10 cellular contexts compared by ENCODE assay signal in the genomic region with DNA sequence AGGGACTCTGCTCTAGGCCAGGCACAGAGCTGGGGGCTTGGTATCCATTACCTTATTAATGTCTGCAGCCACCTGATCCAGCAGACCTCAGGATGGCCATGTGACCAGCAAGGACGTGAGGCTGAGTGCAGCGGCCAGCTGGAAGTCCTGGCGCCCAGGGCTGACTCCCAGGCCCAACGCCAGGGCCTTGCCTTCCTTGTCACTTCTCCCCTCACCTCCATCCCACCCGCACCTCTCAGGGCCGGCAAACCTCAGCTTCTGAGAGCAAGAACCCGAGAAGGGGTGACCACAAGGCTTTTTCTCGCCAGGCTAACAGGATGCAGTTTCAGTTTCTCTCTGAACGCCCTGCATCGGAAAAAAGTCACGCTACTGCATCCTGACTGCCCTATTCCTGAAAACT. TPM values are rescaled to one million over a fixed set of nuclear protein-coding genes. Genes with fewer than 3 reads are reported as not detected.
DNase-seq lines count a peak whose midpoint lies in the region; ATAC-seq and TF ChIP-seq lines count a peak whose summit lies in the region.
"Had no signal": no experiment of that assay in that cellular context is flagged by ENCODE, and none has a peak within 500 bp of the region (broad histone marks: within the 10 kb centered on the region; RNA-seq: fewer than 3 reads in every experiment).

No MANE protein-coding gene starts in this region.

- H3K4me1 ChIP-seq in left ventricle myocardium inferior = peaks cover 52% of the 10 kb centered on the region
- peaks cover 8 to 45% (median 31%) of the 10 kb centered on the region in 5 donors for H3K4me1 ChIP-seq in subcutaneous abdominal adipose tissue (ENCODE audit: control insufficient read depth in 5 of 5, insufficient read depth in 5 of 5, low read length in 5 of 5)

- H3K9ac ChIP-seq in subcutaneous abdominal adipose tissue (ENCODE audit: low read length in 5 of 5) = peak overlapping the region in 3 of 5 donors; percentile 42 to 66 (median 50)

- POLR2A ChIA-PET in activated CD4-positive, alpha-beta memory T cell treated with anti-CD3 and anti-CD28 coated beads for 36 hours (lab: Charles Lee) = no interaction called here

- intact Hi-C loops in activated CD4-positive, alpha-beta T cell treated with anti-CD3 and anti-CD28 coated beads, Interleukin-2, amount 10 ng/mL, durations not matched to agents 24 days and 14 days (cut with micrococcal nuclease) = no loop called here
- intact Hi-C loops in activated CD4-positive, alpha-beta memory T cell treated with anti-CD3 and anti-CD28 coated beads for 36 hours (cut with micrococcal nuclease) = no loop called here
- intact Hi-C loops in left ventricle myocardium inferior (cut with micrococcal nuclease) = no loop called here

- no peak for ATAC-seq in HG03196 (IDR thresholded peaks at IDR 0.05; ENCODE audit: unreplicated experiment)

- TF ChIP-seq CTCF in left ventricle myocardium inferior (IDR thresholded peaks at IDR 0.05; ENCODE audit: borderline replicate concordance) = no peak

- peaks cover 17% of the 10 kb centered on the region for H3K4me1 Mint-ChIP-seq in activated CD4-positive, alpha-beta T cell treated with anti-CD3 and anti-CD28 coated beads, Interleukin-2, amount 10 ng/mL, durations not matched to agents 24 days and 14 days
- H3K4me1 Mint-ChIP-seq in activated CD4-positive, alpha-beta memory T cell treated with anti-CD3 and anti-CD28 coated beads for 36 hours (ENCODE audit: low read depth) = peaks cover 31% of the 10 kb centered on the region

- peaks cover 47% of the 10 kb centered on the region for H3K36me3 Mint-ChIP-seq in activated CD4-positive, alpha-beta T cell treated with anti-CD3 and anti-CD28 coated beads, Interleukin-2, amount 10 ng/mL, durations not matched to agents 24 days and 14 days (ENCODE audit: low read depth)
- H3K36me3 Mint-ChIP-seq in activated CD4-positive, alpha-beta memory T cell treated with anti-CD3 and anti-CD28 coated beads for 36 hours = peaks cover 24% of the 10 kb centered on the region

- peaks cover 68% of the 10 kb centered on the region for H3K36me3 ChIP-seq in left ventricle myocardium inferior
- H3K36me3 ChIP-seq in subcutaneous abdominal adipose tissue (ENCODE audit: control insufficient read depth in 5 of 5, insufficient read depth in 5 of 5, low read length in 5 of 5) = peaks cover 0 to 83% (median 64%) of the 10 kb centered on the region in 5 donors

- H3K27ac Mint-ChIP-seq in activated CD4-positive, alpha-beta T cell treated with anti-CD3 and anti-CD28 coated beads, Interleukin-2, amount 10 ng/mL, durations not matched to agents 24 days and 14 days = peak overlapping the region; percentile 80
- H3K27ac Mint-ChIP-seq in activated CD4-positive, alpha-beta memory T cell treated with anti-CD3 and anti-CD28 coated beads for 36 hours = peak overlapping the region; percentile 88

- CTCF ChIA-PET in activated CD4-positive, alpha-beta memory T cell treated with anti-CD3 and anti-CD28 coated beads for 36 hours (lab: Charles Lee) = no interaction called here

- no peak for DNase-seq in activated CD4-positive, alpha-beta T cell treated with anti-CD3 and anti-CD28 coated beads, Interleukin-2, amount 10 ng/mL, durations not matched to agents 24 days and 14 days
- DNase-seq in activated CD4-positive, alpha-beta T cell treated with anti-CD3 and anti-CD28 coated beads, Interleukin-2, amount 50 U/mL, for 48 hours = no peak
- DNase-seq in activated CD4-positive, alpha-beta memory T cell treated with anti-CD3 and anti-CD28 coated beads for 36 hours = no peak
- DNase-seq in left ventricle myocardium inferior = no peak
- no peak for DNase-seq in NCI-H2107 treated with DMSO at 0.1 percent for 48 hours (lab: John Stamatoyannopoulos, UW; ENCODE audit: unreplicated experiment)
- no peak for DNase-seq in NCI-H345 (lab: John Stamatoyannopoulos, UW)
- DNase-seq: NCI-H187, T-helper 9 cell had no signal

- no peaks in the 10 kb centered on the region for H3K9me3 Mint-ChIP-seq in activated CD4-positive, alpha-beta T cell treated with anti-CD3 and anti-CD28 coated beads, Interleukin-2, amount 10 ng/mL, durations not matched to agents 24 days and 14 days
- no peaks in the 10 kb centered on the region for H3K9me3 Mint-ChIP-seq in activated CD4-positive, alpha-beta memory T cell treated with anti-CD3 and anti-CD28 coated beads for 36 hours

- H3K4me3 Mint-ChIP-seq in activated CD4-positive, alpha-beta T cell treated with anti-CD3 and anti-CD28 coated beads, Interleukin-2, amount 10 ng/mL, durations not matched to agents 24 days and 14 days = peak overlapping the region; percentile 48
- H3K4me3 Mint-ChIP-seq in activated CD4-positive, alpha-beta memory T cell treated with anti-CD3 and anti-CD28 coated beads for 36 hours = peak overlapping the region; percentile 24

- H3K27me3 Mint-ChIP-seq in activated CD4-positive, alpha-beta T cell treated with anti-CD3 and anti-CD28 coated beads, Interleukin-2, amount 10 ng/mL, durations not matched to agents 24 days and 14 days = no peaks in the 10 kb centered on the region
- H3K27me3 Mint-ChIP-seq in activated CD4-positive, alpha-beta memory T cell treated with anti-CD3 and anti-CD28 coated beads for 36 hours = no peaks in the 10 kb centered on the region

- H3K27ac ChIP-seq in left ventricle myocardium inferior (replicated peaks) (peak overlapping the region; percentile 73), subcutaneous abdominal adipose tissue (ENCODE audit: low read depth, low read length) (no peak overlapping the region)

- H3K27me3 ChIP-seq in left ventricle myocardium inferior (ENCODE audit: low read depth) = no peaks in the 10 kb centered on the region
- H3K27me3 ChIP-seq in subcutaneous abdominal adipose tissue (ENCODE audit: control insufficient read depth in 5 of 5, insufficient read depth in 4 of 5, low read length in 5 of 5) = no peaks in the 10 kb centered on the region

- H3K4me3 ChIP-seq in left ventricle myocardium inferior (peak overlapping the region; percentile 30), subcutaneous abdominal adipose tissue (ENCODE audit: low read depth in 1 of 5, low read length in 5 of 5) (peak overlapping the region in 2 of 5 donors; percentile 2 to 14)

- H3K9me3 ChIP-seq in left ventricle myocardium inferior (replicated peaks) (no peaks in the 10 kb centered on the region), subcutaneous abdominal adipose tissue (ENCODE audit: control insufficient read depth in 5 of 5, low read length in 5 of 5) (no peaks in the 10 kb centered on the region)

RNA-seq across cellular contexts. Expression of gene RAB35, which starts 15.4 kb away (rescaled TPM):
- 82.0 and 83.3 TPM in 2 replicates for total RNA-seq in activated CD4-positive, alpha-beta T cell treated with anti-CD3 and anti-CD28 coated beads, Interleukin-2, amount 10 ng/mL, durations not matched to agents 24 days and 14 days
- 10 to 100 TPM; 62.1 to 66.4 TPM for total RNA-seq in activated CD4-positive, alpha-beta memory T cell treated with anti-CD3 and anti-CD28 coated beads for 36 hours
- total RNA-seq in left ventricle myocardium inferior = 21.9 TPM
